In genomic region chr15:35546581-35547381, GRCh38 we compare ENCODE assay signal across 8 cellular contexts. TPM values are rescaled to one million over a fixed set of nuclear protein-coding genes. Genes with fewer than 3 reads are reported as not detected.
DNase-seq lines count a peak whose midpoint lies in the region; ATAC-seq, FAIRE-seq and TF ChIP-seq lines count a peak whose summit lies in the region.

No MANE protein-coding gene starts in this region.

- no peak for ATAC-seq in effector memory CD8-positive, alpha-beta T cell (replicated peaks)
- no peak for ATAC-seq in natural killer cell treated with Interleukin-12 subunit alpha and Interleukin-12 subunit beta and Interleukin-15 and Interleukin-18, amount 100 ng/mL, for 72 hours

- peak overlapping the region; percentile 89 for H3K4me2 ChIP-seq in Loucy (ENCODE audit: low read depth, low read length, poor library complexity, severe bottlenecking)

- H2AFZ ChIP-seq in Loucy (ENCODE audit: low read length) = peak overlapping the region; percentile 92

- TF ChIP-seq CTCF in Loucy (conservative IDR thresholded peaks at IDR 0.05; ENCODE audit: low read length) = no peak

- no peaks in the 10 kb centered on the region for H3F3A ChIP-seq in Loucy (ENCODE audit: low read depth)

- no peaks in the 10 kb centered on the region for H3K36me3 Mint-ChIP-seq in activated naive CD4-positive, alpha-beta T cell treated with anti-CD3 and anti-CD28 coated beads for 36 hours (ENCODE audit: low read depth)
- H3K36me3 Mint-ChIP-seq in effector memory CD8-positive, alpha-beta T cell (ENCODE audit: insufficient read depth) = peaks cover 8% of the 10 kb centered on the region
- H3K36me3 Mint-ChIP-seq in natural killer cell treated with Interleukin-12 subunit alpha and Interleukin-12 subunit beta and Interleukin-15 and Interleukin-18, amount 100 ng/mL, for 72 hours = peaks cover 6% of the 10 kb centered on the region

- H3K4me3 Mint-ChIP-seq in activated naive CD4-positive, alpha-beta T cell treated with anti-CD3 and anti-CD28 coated beads for 36 hours = peak overlapping the region; percentile 98
- H3K4me3 Mint-ChIP-seq in effector memory CD8-positive, alpha-beta T cell = peak overlapping the region; percentile 84 to 96
- H3K4me3 Mint-ChIP-seq in natural killer cell treated with Interleukin-12 subunit alpha and Interleukin-12 subunit beta and Interleukin-15 and Interleukin-18, amount 100 ng/mL, for 72 hours = peak overlapping the region; percentile 99

- peak overlapping the region; percentile 84 for H3K4me3 ChIP-seq in Loucy (ENCODE audit: low read length, poor library complexity, severe bottlenecking)

- no peak for DNase-seq in activated naive CD4-positive, alpha-beta T cell treated with anti-CD3 and anti-CD28 coated beads for 36 hours
- DNase-seq in activated naive CD4-positive, alpha-beta T cell (lab: John Stamatoyannopoulos, UW) = no peak
- no peak for DNase-seq in effector memory CD8-positive, alpha-beta T cell
- DNase-seq in natural killer cell treated with Interleukin-12 subunit alpha and Interleukin-12 subunit beta and Interleukin-15 and Interleukin-18, amount 100 ng/mL, for 72 hours (ENCODE audit: low spot score) = no peak
- DNase-seq in T-helper 9 cell (no peak), frontal cortex (ENCODE audit: low spot score in 2 of 2) (no peak), SW480 (ENCODE audit: low spot score) (no peak)

- no peaks in the 10 kb centered on the region for H3K36me3 ChIP-seq in Loucy (ENCODE audit: insufficient read depth, low read length)

- no peaks in the 10 kb centered on the region for H3K79me2 ChIP-seq in Loucy (ENCODE audit: insufficient read depth, low read length)

- H3K9ac ChIP-seq in Loucy (ENCODE audit: low read depth, low read length, poor library complexity, severe bottlenecking) = peak overlapping the region; percentile 86

- FAIRE-seq in frontal cortex (lab: Jason Lieb, UNC) = no peak

- H3K27ac Mint-ChIP-seq in activated naive CD4-positive, alpha-beta T cell treated with anti-CD3 and anti-CD28 coated beads for 36 hours = peak overlapping the region; percentile 97
- peak overlapping the region; percentile 99 for H3K27ac Mint-ChIP-seq in effector memory CD8-positive, alpha-beta T cell
- peak overlapping the region; percentile 98 to 100 for H3K27ac Mint-ChIP-seq in natural killer cell treated with Interleukin-12 subunit alpha and Interleukin-12 subunit beta and Interleukin-15 and Interleukin-18, amount 100 ng/mL, for 72 hours

- peaks cover 22% of the 10 kb centered on the region for H3K4me1 ChIP-seq in Loucy (ENCODE audit: insufficient read depth, low read length, poor library complexity, severe bottlenecking)

- H4K20me1 ChIP-seq in Loucy (ENCODE audit: insufficient read depth, low read length, poor library complexity, severe bottlenecking) = no peaks in the 10 kb centered on the region

- no peaks in the 10 kb centered on the region for H3K9me3 ChIP-seq in Loucy (ENCODE audit: insufficient read depth, low read depth, low read length)

- H3K27me3 Mint-ChIP-seq in activated naive CD4-positive, alpha-beta T cell treated with anti-CD3 and anti-CD28 coated beads for 36 hours (ENCODE audit: low read depth) = no peaks in the 10 kb centered on the region
- no peaks in the 10 kb centered on the region for H3K27me3 Mint-ChIP-seq in effector memory CD8-positive, alpha-beta T cell
- H3K27me3 Mint-ChIP-seq in natural killer cell treated with Interleukin-12 subunit alpha and Interleukin-12 subunit beta and Interleukin-15 and Interleukin-18, amount 100 ng/mL, for 72 hours = no peaks in the 10 kb centered on the region

- no peaks in the 10 kb centered on the region for H3K9me3 Mint-ChIP-seq in activated naive CD4-positive, alpha-beta T cell treated with anti-CD3 and anti-CD28 coated beads for 36 hours
- no peaks in the 10 kb centered on the region for H3K9me3 Mint-ChIP-seq in effector memory CD8-positive, alpha-beta T cell
- H3K9me3 Mint-ChIP-seq in natural killer cell treated with Interleukin-12 subunit alpha and Interleukin-12 subunit beta and Interleukin-15 and Interleukin-18, amount 100 ng/mL, for 72 hours = peaks cover 4% of the 10 kb centered on the region

- no peaks in the 10 kb centered on the region for H3K9me2 ChIP-seq in Loucy (replicated peaks; ENCODE audit: low read depth, low read length)

- CTCF ChIA-PET in activated naive CD4-positive, alpha-beta T cell treated with anti-CD3 and anti-CD28 coated beads for 36 hours (lab: Charles Lee) = no interaction called here

- intact Hi-C loops in activated naive CD4-positive, alpha-beta T cell treated with anti-CD3 and anti-CD28 coated beads for 36 hours (cut with micrococcal nuclease) = loop anchor here (1.0 to 10.0 kb wide), 6 partner anchors 126 to 1558 kb away; partner anchors contain the start of genes AVEN, CDIN1, EMC7 and MEIS2

- H3K27me3 ChIP-seq in Loucy (ENCODE audit: insufficient read depth, low read length, poor library complexity, severe bottlenecking) = peaks cover 4% of the 10 kb centered on the region

- peaks cover 27% of the 10 kb centered on the region for H3K4me1 Mint-ChIP-seq in activated naive CD4-positive, alpha-beta T cell treated with anti-CD3 and anti-CD28 coated beads for 36 hours (ENCODE audit: low read depth)
- peaks cover 13 to 17% of the 10 kb centered on the region in 2 donors for H3K4me1 Mint-ChIP-seq in effector memory CD8-positive, alpha-beta T cell (ENCODE audit: low read depth in 2 of 2)
- H3K4me1 Mint-ChIP-seq in natural killer cell treated with Interleukin-12 subunit alpha and Interleukin-12 subunit beta and Interleukin-15 and Interleukin-18, amount 100 ng/mL, for 72 hours (ENCODE audit: low read depth in 2 of 2) = peaks cover 18 to 25% of the 10 kb centered on the region in 2 donors

RNA-seq across cellular contexts. Expression of gene DPH6, which starts 0.8 kb away (rescaled TPM):
- 10 to 100 TPM; 20.0 to 20.5 TPM for total RNA-seq in activated naive CD4-positive, alpha-beta T cell treated with anti-CD3 and anti-CD28 coated beads for 36 hours
- 10 to 100 TPM; 13.2 to 19.2 TPM for total RNA-seq in natural killer cell treated with Interleukin-12 subunit alpha and Interleukin-12 subunit beta and Interleukin-15 and Interleukin-18, amount 100 ng/mL, for 72 hours
- 9.0 TPM for total RNA-seq in frontal cortex
